ENCODE assay signal across 8 cellular contexts in the genomic region with DNA sequence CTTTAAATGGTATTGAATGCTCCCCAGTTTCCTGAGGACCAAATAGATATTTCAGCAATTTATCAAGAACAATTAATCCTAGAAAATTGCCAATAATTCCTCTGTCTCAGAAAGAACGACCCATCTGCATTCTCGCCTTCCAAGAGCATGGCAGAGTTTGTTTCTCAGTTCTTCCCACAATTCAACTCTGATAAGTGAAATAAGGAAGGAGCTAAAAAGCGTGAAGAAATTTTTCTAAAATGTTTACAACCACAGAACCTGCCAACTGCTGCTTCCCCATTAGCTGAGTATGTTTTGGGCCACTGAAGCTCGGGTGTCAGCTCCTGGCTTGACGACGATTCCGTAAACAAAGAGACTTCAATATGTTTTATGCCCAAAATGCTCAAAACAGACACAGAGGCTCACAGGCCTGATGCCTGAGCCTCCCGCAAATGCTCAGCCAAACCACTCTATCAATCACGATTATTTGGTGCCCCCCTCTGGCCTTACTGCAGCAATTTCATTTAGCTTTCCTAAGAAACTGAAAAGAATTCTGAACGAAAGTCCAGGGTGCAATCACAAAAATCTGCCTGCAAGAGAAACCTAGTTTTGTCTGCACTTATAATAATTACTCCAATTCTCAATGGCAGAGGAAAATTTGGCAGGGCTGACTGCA.
DNase-seq lines count a peak whose midpoint lies in the region; ATAC-seq, FAIRE-seq and TF ChIP-seq lines count a peak whose summit lies in the region.

No MANE protein-coding gene starts in this region.

- FAIRE-seq in kidney (lab: Jason Lieb, UNC), result no peak
- FAIRE-seq in GM19239 (lab: Jason Lieb, UNC), result no peak

- no peaks in the 10 kb centered on the region for H3F3A ChIP-seq in GM23338 (replicated peaks; ENCODE audit: low read depth)

- H3K9me2 ChIP-seq in GM23338 (ENCODE audit: insufficient read depth), result no peaks in the 10 kb centered on the region

- H3K27ac Mint-ChIP-seq in CD14-positive monocyte, result no peak overlapping the region
- H3K27ac Mint-ChIP-seq in GM23338, result peak overlapping the region; percentile 60; the same call in 1 of the 2 replicates
- peak overlapping the region; percentile 77 to 86 (median 84) for H3K27ac Mint-ChIP-seq in brain

- H3K4me1 Mint-ChIP-seq in CD14-positive monocyte (peaks cover 11% of the 10 kb centered on the region), GM23338 (peaks cover 8% of the 10 kb centered on the region), brain (peaks cover 27% of the 10 kb centered on the region)

- H3K27me3 Mint-ChIP-seq in CD14-positive monocyte (ENCODE audit: low read depth in 3 of 3), result peaks cover 1 to 3% (median 2%) of the 10 kb centered on the region in 3 donors
- peaks cover 3% of the 10 kb centered on the region for H3K27me3 Mint-ChIP-seq in GM23338 (ENCODE audit: insufficient read depth, low read depth, poor library complexity)
- peaks cover 4% of the 10 kb centered on the region for H3K27me3 Mint-ChIP-seq in brain

- H3K9me3 Mint-ChIP-seq in CD14-positive monocyte (peaks cover 0 to 2% (median 0%) of the 10 kb centered on the region in 7 donors), GM23338 (no peaks in the 10 kb centered on the region), brain (no peaks in the 10 kb centered on the region)

- H3K4me3 Mint-ChIP-seq in CD14-positive monocyte, result peak overlapping the region; percentile 55 to 82
- H3K4me3 Mint-ChIP-seq in GM23338, result no peak overlapping the region
- H3K4me3 Mint-ChIP-seq in brain, result peak overlapping the region in 3 of 5 experiments; percentile 20 to 45 (median 44)

- H3K9ac ChIP-seq in kidney (ENCODE audit: low read length in 2 of 2), result no peak overlapping the region

- no peaks in the 10 kb centered on the region for H3K4me1 ChIP-seq in GM23338 (ENCODE audit: insufficient read depth)
- no peaks in the 10 kb centered on the region for H3K4me1 ChIP-seq in kidney (ENCODE audit: control insufficient read depth in 1 of 2, insufficient read depth in 1 of 2, low read depth in 1 of 2, low read length in 2 of 2)

- no peak overlapping the region for H3K4me2 ChIP-seq in GM23338

- H3K79me2 ChIP-seq in GM23338 (replicated peaks; ENCODE audit: insufficient read depth), result no peaks in the 10 kb centered on the region

- H3K4me3 ChIP-seq in GM23338 (no peak overlapping the region), kidney (ENCODE audit: low read length in 2 of 2) (no peak overlapping the region)

- H4K20me1 ChIP-seq in GM23338 (replicated peaks; ENCODE audit: insufficient read depth), result no peaks in the 10 kb centered on the region

- H2AFZ ChIP-seq in GM23338, result peak overlapping the region; percentile 74; the same call in 1 of the 2 replicates

- H3K36me3 ChIP-seq in GM23338 (ENCODE audit: insufficient read depth) (no peaks in the 10 kb centered on the region), kidney (ENCODE audit: control insufficient read depth in 1 of 2, insufficient read depth in 2 of 2, low read length in 2 of 2) (no peaks in the 10 kb centered on the region)

- intact Hi-C loops in CD14-positive monocyte (cut with micrococcal nuclease), result no loop called here
- intact Hi-C loops in kidney (cut with DNase I), result no loop called here

- no peak overlapping the region for H3K27ac ChIP-seq in GM23338 (ENCODE audit: low read depth)
- H3K27ac ChIP-seq in kidney (ENCODE audit: low read depth in 2 of 2, low read length in 2 of 2), result no peak overlapping the region

- DNase-seq in CD14-positive monocyte (ENCODE audit: low spot score), result no peak
- DNase-seq in GM23338 (ENCODE audit: low spot score), result peak; percentile 86
- DNase-seq in NCI-H526 treated with DMSO at 0.1 percent for 48 hours (lab: John Stamatoyannopoulos, UW), result peak; percentile 3
- DNase-seq in kidney, result no peak
- no peak for DNase-seq in GM19239 (ENCODE audit: insufficient read length, low spot score)
- DNase-seq in activated naive CD4-positive, alpha-beta T cell treated with anti-CD3 and anti-CD28 coated beads, Interleukin-2, amount 50 U/mL, for 16 hours, result no peak
- DNase-seq in NCI-H2029 treated with DMSO at 0.1 percent for 48 hours (lab: John Stamatoyannopoulos, UW), result no peak

- H3K36me3 Mint-ChIP-seq in CD14-positive monocyte, result no peaks in the 10 kb centered on the region
- H3K36me3 Mint-ChIP-seq in GM23338 (ENCODE audit: low read depth), result no peaks in the 10 kb centered on the region
- peaks cover 5% of the 10 kb centered on the region for H3K36me3 Mint-ChIP-seq in brain

- H3K9me3 ChIP-seq in kidney (ENCODE audit: control insufficient read depth in 1 of 2, low read length in 2 of 2), result no peaks in the 10 kb centered on the region

- ATAC-seq in GM23338, result peak; percentile 92

- no peak for TF ChIP-seq CTCF in CD14-positive monocyte (IDR thresholded peaks at IDR 0.05)
- peak; percentile 86 for TF ChIP-seq CTCF in GM23338 (conservative IDR thresholded peaks at IDR 0.05; ENCODE audit: low read depth in 2 of 2)
- peak; percentile 76 to 78 for TF ChIP-seq CTCF in brain (conservative IDR thresholded peaks at IDR 0.05)
- TF ChIP-seq CTCF in kidney (IDR thresholded peaks at IDR 0.05; ENCODE audit: borderline replicate concordance, extremely low read depth, insufficient read depth), result peak; percentile 32

- no peaks in the 10 kb centered on the region for H3K27me3 ChIP-seq in GM23338 (ENCODE audit: insufficient read depth)

TF ChIP-seq in GM23338, 12 proteins besides CTCF, POLR2A, EP300 and RAD21:
- TF ChIP-seq ZNF114 (CRISPR knock-in tag; IDR thresholded peaks at IDR 0.05), result no peak
- no peak for TF ChIP-seq POLR2AphosphoS5 (IDR thresholded peaks at IDR 0.05; ENCODE audit: low read depth)
- no peak for TF ChIP-seq JUNB (IDR thresholded peaks at IDR 0.05; ENCODE audit: unreplicated experiment)
- no peak for TF ChIP-seq EZH2 (IDR thresholded peaks at IDR 0.05; ENCODE audit: low read depth, unreplicated experiment)
- TF ChIP-seq CREB1 (CRISPR knock-in tag; IDR thresholded peaks at IDR 0.05; ENCODE audit: low read depth), result no peak
- no peak for TF ChIP-seq NANOG (IDR thresholded peaks at IDR 0.05; ENCODE audit: borderline replicate concordance)
- TF ChIP-seq EZH2phosphoT487 (IDR thresholded peaks at IDR 0.05; ENCODE audit: unreplicated experiment), result no peak
- TF ChIP-seq, protein P1, sequence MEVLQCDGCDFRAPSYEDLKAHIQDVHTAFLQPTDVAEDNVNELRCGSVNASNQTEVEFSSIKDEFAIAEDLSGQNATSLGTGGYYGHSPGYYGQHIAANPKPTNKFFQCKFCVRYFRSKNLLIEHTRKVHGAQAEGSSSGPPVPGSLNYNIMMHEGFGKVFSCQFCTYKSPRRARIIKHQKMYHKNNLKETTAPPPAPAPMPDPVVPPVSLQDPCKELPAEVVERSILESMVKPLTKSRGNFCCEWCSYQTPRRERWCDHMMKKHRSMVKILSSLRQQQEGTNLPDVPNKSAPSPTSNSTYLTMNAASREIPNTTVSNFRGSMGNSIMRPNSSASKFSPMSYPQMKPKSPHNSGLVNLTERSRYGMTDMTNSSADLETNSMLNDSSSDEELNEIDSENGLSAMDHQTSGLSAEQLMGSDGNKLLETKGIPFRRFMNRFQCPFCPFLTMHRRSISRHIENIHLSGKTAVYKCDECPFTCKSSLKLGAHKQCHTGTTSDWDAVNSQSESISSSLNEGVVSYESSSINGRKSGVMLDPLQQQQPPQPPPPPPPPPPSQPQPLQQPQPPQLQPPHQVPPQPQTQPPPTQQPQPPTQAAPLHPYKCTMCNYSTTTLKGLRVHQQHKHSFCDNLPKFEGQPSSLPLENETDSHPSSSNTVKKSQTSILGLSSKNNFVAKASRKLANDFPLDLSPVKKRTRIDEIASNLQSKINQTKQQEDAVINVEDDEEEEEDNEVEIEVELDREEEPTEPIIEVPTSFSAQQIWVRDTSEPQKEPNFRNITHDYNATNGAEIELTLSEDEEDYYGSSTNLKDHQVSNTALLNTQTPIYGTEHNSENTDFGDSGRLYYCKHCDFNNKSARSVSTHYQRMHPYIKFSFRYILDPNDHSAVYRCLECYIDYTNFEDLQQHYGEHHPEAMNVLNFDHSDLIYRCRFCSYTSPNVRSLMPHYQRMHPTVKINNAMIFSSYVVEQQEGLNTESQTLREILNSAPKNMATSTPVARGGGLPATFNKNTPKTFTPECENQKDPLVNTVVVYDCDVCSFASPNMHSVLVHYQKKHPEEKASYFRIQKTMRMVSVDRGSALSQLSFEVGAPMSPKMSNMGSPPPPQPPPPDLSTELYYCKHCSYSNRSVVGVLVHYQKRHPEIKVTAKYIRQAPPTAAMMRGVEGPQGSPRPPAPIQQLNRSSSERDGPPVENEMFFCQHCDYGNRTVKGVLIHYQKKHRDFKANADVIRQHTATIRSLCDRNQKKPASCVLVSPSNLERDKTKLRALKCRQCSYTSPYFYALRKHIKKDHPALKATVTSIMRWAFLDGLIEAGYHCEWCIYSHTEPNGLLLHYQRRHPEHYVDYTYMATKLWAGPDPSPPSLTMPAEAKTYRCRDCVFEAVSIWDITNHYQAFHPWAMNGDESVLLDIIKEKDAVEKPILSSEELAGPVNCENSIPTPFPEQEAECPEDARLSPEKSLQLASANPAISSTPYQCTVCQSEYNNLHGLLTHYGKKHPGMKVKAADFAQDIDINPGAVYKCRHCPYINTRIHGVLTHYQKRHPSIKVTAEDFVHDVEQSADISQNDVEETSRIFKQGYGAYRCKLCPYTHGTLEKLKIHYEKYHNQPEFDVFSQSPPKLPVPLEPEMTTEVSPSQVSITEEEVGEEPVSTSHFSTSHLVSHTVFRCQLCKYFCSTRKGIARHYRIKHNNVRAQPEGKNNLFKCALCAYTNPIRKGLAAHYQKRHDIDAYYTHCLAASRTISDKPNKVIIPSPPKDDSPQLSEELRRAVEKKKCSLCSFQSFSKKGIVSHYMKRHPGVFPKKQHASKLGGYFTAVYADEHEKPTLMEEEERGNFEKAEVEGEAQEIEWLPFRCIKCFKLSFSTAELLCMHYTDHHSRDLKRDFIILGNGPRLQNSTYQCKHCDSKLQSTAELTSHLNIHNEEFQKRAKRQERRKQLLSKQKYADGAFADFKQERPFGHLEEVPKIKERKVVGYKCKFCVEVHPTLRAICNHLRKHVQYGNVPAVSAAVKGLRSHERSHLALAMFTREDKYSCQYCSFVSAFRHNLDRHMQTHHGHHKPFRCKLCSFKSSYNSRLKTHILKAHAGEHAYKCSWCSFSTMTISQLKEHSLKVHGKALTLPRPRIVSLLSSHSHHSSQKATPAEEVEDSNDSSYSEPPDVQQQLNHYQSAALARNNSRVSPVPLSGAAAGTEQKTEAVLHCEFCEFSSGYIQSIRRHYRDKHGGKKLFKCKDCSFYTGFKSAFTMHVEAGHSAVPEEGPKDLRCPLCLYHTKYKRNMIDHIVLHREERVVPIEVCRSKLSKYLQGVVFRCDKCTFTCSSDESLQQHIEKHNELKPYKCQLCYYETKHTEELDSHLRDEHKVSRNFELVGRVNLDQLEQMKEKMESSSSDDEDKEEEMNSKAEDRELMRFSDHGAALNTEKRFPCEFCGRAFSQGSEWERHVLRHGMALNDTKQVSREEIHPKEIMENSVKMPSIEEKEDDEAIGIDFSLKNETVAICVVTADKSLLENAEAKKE (CRISPR knock-in tag; IDR thresholded peaks at IDR 0.05), result no peak
- TF ChIP-seq ZNF331 (CRISPR knock-in tag; IDR thresholded peaks at IDR 0.05; ENCODE audit: low read depth), result no peak

Comparison
In these comparisons a context has a peak if more than half of its experiments do, and no peak if none do; other contexts are left out.
1. DNase-seq: peak in GM23338 (single experiment) and NCI-H526 treated with DMSO at 0.1 percent for 48 hours (single experiment); none in CD14-positive monocyte (single experiment), kidney (single experiment), GM19239 (single experiment), activated naive CD4-positive, alpha-beta T cell treated with anti-CD3 and anti-CD28 coated beads, Interleukin-2, amount 50 U/mL, for 16 hours (single experiment) and NCI-H2029 treated with DMSO at 0.1 percent for 48 hours (single experiment).
2. H3K27ac Mint-ChIP-seq: peak in GM23338 (single experiment) and brain (5 of 5); none in CD14-positive monocyte (0 of 7).